Comparison of ENCODE assay signal across 8 cellular contexts in the genomic region with DNA sequence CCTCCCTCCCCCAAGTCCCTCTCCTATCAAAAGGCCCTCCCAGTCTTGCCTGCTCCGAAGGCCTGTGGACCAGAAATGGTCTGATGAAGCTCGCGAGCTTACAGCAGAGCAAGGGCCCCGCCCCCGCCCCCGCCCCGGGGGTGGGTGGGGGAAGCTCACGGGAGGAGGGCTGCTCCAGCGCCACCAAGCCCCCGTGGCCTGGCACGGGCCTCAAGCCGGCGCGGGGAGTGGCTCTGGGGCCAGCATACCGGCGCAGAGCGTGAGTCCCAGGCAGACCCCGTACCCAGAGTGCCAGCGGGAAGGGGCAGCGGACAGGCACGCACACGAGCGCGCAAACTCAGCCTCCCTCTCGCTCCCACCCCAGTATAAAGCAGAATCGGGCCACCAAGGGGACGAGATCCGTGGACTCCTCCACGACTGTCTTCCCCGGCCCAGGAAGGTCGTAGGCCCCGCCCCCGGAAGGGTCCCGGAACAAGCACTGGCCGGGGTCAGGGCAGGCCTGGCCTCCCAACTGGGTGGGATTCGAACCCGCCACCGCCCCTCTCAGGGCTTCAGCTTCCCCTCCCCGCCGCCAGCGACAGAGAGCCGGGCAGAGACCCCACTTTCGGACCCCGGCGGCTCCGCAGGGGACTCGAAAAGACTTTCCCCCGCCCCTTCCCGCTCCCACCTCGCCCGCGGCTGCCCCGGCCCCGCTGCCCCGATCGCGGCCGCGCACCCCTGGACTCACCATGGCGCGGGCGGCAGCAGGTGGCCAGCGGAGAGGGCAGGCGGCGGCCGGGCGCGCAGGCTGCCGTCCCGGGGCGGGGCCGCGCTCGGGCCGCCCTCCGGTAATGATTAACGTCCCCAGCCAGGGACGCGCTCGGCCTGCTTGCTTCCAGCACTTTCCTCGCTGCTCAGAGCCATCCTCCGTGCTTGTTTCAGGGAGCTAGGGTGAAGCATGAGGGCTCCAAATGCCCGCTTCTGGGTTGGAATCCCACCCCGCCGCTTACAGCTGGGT. TPM values are rescaled to one million over a fixed set of nuclear protein-coding genes. Genes with fewer than 3 reads are reported as not detected.
DNase-seq lines count a peak whose midpoint lies in the region; ATAC-seq and TF ChIP-seq lines count a peak whose summit lies in the region.

A gene (minus strand): TSS at position 762 of the 997 bp plus-strand sequence. CDS start 32 bp downstream, at position 730.

- H3K9me3 ChIP-seq in parathyroid adenoma (ENCODE audit: control insufficient read depth, low read length): no peaks in the 10 kb centered on the region
- H3K9me3 ChIP-seq in tibial nerve: no peaks in the 10 kb centered on the region

- TF ChIP-seq POLR2A in tibial nerve (IDR thresholded peaks at IDR 0.05): peak in 1 of 2 donors; percentile 42

- TF ChIP-seq CTCF in parathyroid adenoma (IDR thresholded peaks at IDR 0.05) (no peak), tibial nerve (IDR thresholded peaks at IDR 0.05) (no peak)

- no peaks in the 10 kb centered on the region for H3K36me3 ChIP-seq in parathyroid adenoma (ENCODE audit: control insufficient read depth, insufficient read depth, low read length)
- H3K36me3 ChIP-seq in tibial nerve: peaks cover 0 to 34% (median 0%) of the 10 kb centered on the region in 3 donors

- in situ Hi-C loops in Caki2 (cut with HindIII; ENCODE audit: low pct_unique_long_range_greater_than_20kb, low sequenced_read_pairs): no loop called here

- H3K4me1 ChIP-seq in parathyroid adenoma (peaks cover 9% of the 10 kb centered on the region), tibial nerve (peaks cover 0 to 24% (median 4%) of the 10 kb centered on the region in 4 donors)

- H3K9ac ChIP-seq in parathyroid adenoma: no peak within 1 kb of the TSS

- H3K27me3 Mint-ChIP-seq in activated naive CD8-positive, alpha-beta T cell: no peaks in the 10 kb centered on the region

- peak within 1 kb of the TSS; percentile 89 for H3K4me2 ChIP-seq in parathyroid adenoma (ENCODE audit: low read length)

- H3K4me3 ChIP-seq in parathyroid adenoma (ENCODE audit: low read depth, low read length) (peak within 1 kb of the TSS; percentile 74), tibial nerve (peak within 1 kb of the TSS; percentile 59 to 75 (median 68))

- TF ChIP-seq EP300 in tibial nerve (IDR thresholded peaks at IDR 0.05): peak in 1 of 2 donors; percentile 41

- peak; percentile 41 for ATAC-seq in GM19468 (IDR thresholded peaks at IDR 0.05; ENCODE audit: extremely low read depth, unreplicated experiment)
- peak; percentile 85 for ATAC-seq in Right ventricle myocardium superior (ENCODE audit: poor library complexity)

- peak within 1 kb of the TSS; percentile 75 for H3K27ac Mint-ChIP-seq in activated naive CD8-positive, alpha-beta T cell

- peaks cover 3% of the 10 kb centered on the region for H3K36me3 Mint-ChIP-seq in activated naive CD8-positive, alpha-beta T cell

- H3K9me3 Mint-ChIP-seq in activated naive CD8-positive, alpha-beta T cell (ENCODE audit: low read depth): no peaks in the 10 kb centered on the region

- no peaks in the 10 kb centered on the region for H3K79me2 ChIP-seq in parathyroid adenoma

- H2AFZ ChIP-seq in parathyroid adenoma: peak within 1 kb of the TSS; percentile 97

- intact Hi-C loops in Right ventricle myocardium superior (cut with DNase I): no loop called here

- H3K4me3 Mint-ChIP-seq in activated naive CD8-positive, alpha-beta T cell: peak within 1 kb of the TSS; percentile 83

- WGBS in tibial nerve, 2 donors: 0 to 2% methylated on average over 13 to 38 of the region's 85 CpGs

- peak; percentile 78 for DNase-seq in Caki2 (ENCODE audit: low read depth)
- peak in 50 of 76 experiments; percentile 2 to 59 (median 23) for DNase-seq in HUDEP-2 (lab: John Stamatoyannopoulos, UW; ENCODE audit: unreplicated experiment in 76 of 76)
- peak; percentile 86 for DNase-seq in SK-N-DZ (ENCODE audit: low spot score)
- DNase-seq in Right ventricle myocardium superior: peak; percentile 88
- DNase-seq in tibial nerve (ENCODE audit: low spot score in 2 of 2): peak; percentile 38 to 57

- peak within 1 kb of the TSS; percentile 81 for H3K27ac ChIP-seq in parathyroid adenoma
- H3K27ac ChIP-seq in tibial nerve: peak within 1 kb of the TSS; percentile 82 to 92 (median 91)

- H3K4me1 Mint-ChIP-seq in activated naive CD8-positive, alpha-beta T cell (ENCODE audit: low read depth): peaks cover 13% of the 10 kb centered on the region

- H3K27me3 ChIP-seq in parathyroid adenoma (ENCODE audit: control insufficient read depth, insufficient read depth, low read length) (no peaks in the 10 kb centered on the region), tibial nerve (no peaks in the 10 kb centered on the region)

RNA-seq across cellular contexts. Expression of the gene that starts here (rescaled TPM):
- total RNA-seq in Caki2 (2014; rRNA removed; shearing (Covaris generic); ENCODE audit: low replicate concordance): 219 and 223 TPM in 2 replicates
- polyA plus RNA-seq in SK-N-DZ (2014; cell fraction: cytosol; rRNA removed): 66.6 and 75.1 TPM in 2 replicates
- 51.6 and 51.8 TPM in 2 replicates for polyA plus RNA-seq in SK-N-DZ (2014; cell fraction: nucleus; rRNA removed)
- total RNA-seq in Right ventricle myocardium superior (142 TPM), tibial nerve (10 to 100 TPM; 32.2 to 57.7 (median 39.1) TPM)

Comparison
In these comparisons a context has a peak if more than half of its experiments do, and no peak if none do; other contexts are left out.
1. Peak in every context shown above with its lines: DNase-seq, ATAC-seq, H3K4me3 ChIP-seq and H3K27ac ChIP-seq.
2. DNase-seq: peak in every context shown above with its lines; median percentile 88 in Right ventricle myocardium superior; 86 in SK-N-DZ; 78 in Caki2; 48 in tibial nerve; 23 in HUDEP-2.